In the genomic region with DNA sequence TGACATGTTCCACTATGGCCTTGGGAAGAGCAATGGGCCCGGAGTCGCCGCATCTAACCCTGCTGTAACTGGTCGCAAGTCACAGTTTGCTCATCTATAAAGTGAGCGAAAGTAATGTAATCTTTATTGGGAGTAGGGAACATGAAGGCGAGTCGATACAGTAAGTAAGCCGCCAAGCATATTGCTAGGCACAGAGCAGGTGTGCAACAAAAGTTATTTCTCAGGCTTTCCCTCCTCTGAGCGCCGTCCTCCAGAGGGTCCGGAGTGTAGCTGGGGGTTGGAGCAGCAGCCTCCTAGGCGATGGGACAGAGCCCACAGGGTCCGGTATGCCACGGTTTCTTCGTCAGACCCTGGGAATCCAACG, we compare ENCODE assay signal across 9 cellular contexts. TPM values are rescaled to one million over a fixed set of nuclear protein-coding genes. Genes with fewer than 3 reads are reported as not detected.
DNase-seq lines count a peak whose midpoint lies in the region; ATAC-seq and TF ChIP-seq lines count a peak whose summit lies in the region.
"Had no signal": no experiment of that assay in that cellular context is flagged by ENCODE, and none has a peak within 500 bp of the region (broad histone marks: within the 10 kb centered on the region; RNA-seq: fewer than 3 reads in every experiment).

No MANE protein-coding gene starts in this region.

- H3K4me1 Mint-ChIP-seq in MCF 10A (ENCODE audit: insufficient read depth, unreplicated experiment) = no peaks in the 10 kb centered on the region
- H3K4me1 Mint-ChIP-seq in naive thymus-derived CD8-positive, alpha-beta T cell = peaks cover 7 to 15% (median 11%) of the 10 kb centered on the region in 4 donors

- DNase-seq in breast epithelium (ENCODE audit: low spot score in 2 of 2) = no peak
- DNase-seq in MCF 10A (ENCODE audit: unreplicated experiment) = no peak
- no peak for DNase-seq in effector memory CD4-positive, alpha-beta T cell
- no peak for DNase-seq in naive thymus-derived CD8-positive, alpha-beta T cell
- no peak for DNase-seq in upper lobe of left lung
- DNase-seq in NCI-H2196 (lab: John Stamatoyannopoulos, UW; ENCODE audit: unreplicated experiment) = no peak
- no peak for DNase-seq in caudate nucleus (lab: John Stamatoyannopoulos, UW)
- no peak for DNase-seq in activated gamma-delta T cell (lab: John Stamatoyannopoulos, UW)

- no peaks in the 10 kb centered on the region for H3K36me3 ChIP-seq in breast epithelium
- no peaks in the 10 kb centered on the region for H3K36me3 ChIP-seq in effector memory CD4-positive, alpha-beta T cell (ENCODE audit: control insufficient read depth, insufficient read depth, low read length)
- no peaks in the 10 kb centered on the region for H3K36me3 ChIP-seq in upper lobe of left lung
- H3K36me3 ChIP-seq: BLaER1 had no signal

- peaks cover 0 to 42% of the 10 kb centered on the region in 2 donors for H3K27me3 ChIP-seq in breast epithelium
- H3K27me3 ChIP-seq in effector memory CD4-positive, alpha-beta T cell (replicated peaks; ENCODE audit: control insufficient read depth, insufficient read depth, low read length, poor library complexity, severe bottlenecking) = peaks cover 13% of the 10 kb centered on the region
- peaks cover 0 to 24% (median 7%) of the 10 kb centered on the region in 4 donors for H3K27me3 ChIP-seq in upper lobe of left lung

- H3K27me3 Mint-ChIP-seq in MCF 10A (ENCODE audit: insufficient read depth, unreplicated experiment) = peaks cover 82% of the 10 kb centered on the region
- H3K27me3 Mint-ChIP-seq in naive thymus-derived CD8-positive, alpha-beta T cell = peaks cover 37 to 79% (median 48%) of the 10 kb centered on the region in 5 donors

- WGBS in upper lobe of left lung, 2 donors = 37 to 58% methylated on average over 9 to 16 of the region's 16 CpGs

- H3K4me3 Mint-ChIP-seq in MCF 10A (ENCODE audit: unreplicated experiment) = no peak overlapping the region
- H3K4me3 Mint-ChIP-seq in naive thymus-derived CD8-positive, alpha-beta T cell = peak overlapping the region; percentile 32 to 77 (median 64)

- TF ChIP-seq CTCF in breast epithelium (IDR thresholded peaks at IDR 0.05) (no peak), MCF 10A (IDR thresholded peaks at IDR 0.05; ENCODE audit: unreplicated experiment) (no peak), upper lobe of left lung (IDR thresholded peaks at IDR 0.05) (no peak)

- CTCF ChIA-PET in MCF 10A (lab: Yijun Ruan, JAX) = interaction anchor here (1.1 to 2.4 kb wide), 2 partner anchors 190 to 192 kb away, joined by 3 to 7 read pairs; no protein-coding TSS in a partner anchor

- H3K27ac Mint-ChIP-seq in MCF 10A (ENCODE audit: low read depth, unreplicated experiment) = no peak overlapping the region
- H3K27ac Mint-ChIP-seq in naive thymus-derived CD8-positive, alpha-beta T cell = peak overlapping the region in 2 of 10 donors; percentile 60 to 74

- TF ChIP-seq EP300 in upper lobe of left lung (IDR thresholded peaks at IDR 0.05) = no peak

- peak in 1 of 2 donors; percentile 4 for ATAC-seq in naive thymus-derived CD8-positive, alpha-beta T cell
- no peak for ATAC-seq in upper lobe of left lung (ENCODE audit: low FRiP score in 2 of 2)

- H3K36me3 Mint-ChIP-seq in MCF 10A (ENCODE audit: insufficient read depth, unreplicated experiment) = no peaks in the 10 kb centered on the region
- H3K36me3 Mint-ChIP-seq in naive thymus-derived CD8-positive, alpha-beta T cell = no peaks in the 10 kb centered on the region

- H3K4me3 ChIP-seq in breast epithelium (peak overlapping the region; percentile 35 to 71 (median 57)), upper lobe of left lung (peak overlapping the region in 3 of 4 donors; percentile 37 to 49 (median 46))
- H3K4me3 ChIP-seq in effector memory CD4-positive, alpha-beta T cell (ENCODE audit: insufficient read depth, low read depth, low read length, poor library complexity, severe bottlenecking) = peak overlapping the region; percentile 40
- H3K4me3 ChIP-seq: BLaER1 had no signal

- intact Hi-C loops in breast epithelium (cut with DNase I; ENCODE audit: low total_unique reads) = loop anchor here (10.0 kb wide), 1 partner anchor 283 kb away; no protein-coding TSS in a partner anchor
- intact Hi-C loops in MCF 10A (cut with micrococcal nuclease) = no loop called here

- POLR2A ChIA-PET in MCF 10A (lab: Yijun Ruan, JAX) = no interaction called here
- POLR2A ChIA-PET in naive thymus-derived CD8-positive, alpha-beta T cell (lab: Charles Lee) = interaction anchor here (0.7 to 1.3 kb wide), 2 partner anchors 93 to 114 kb away, joined by 3 to 4 read pairs; no protein-coding TSS in a partner anchor

- BruUV-seq in MCF 10A (replicated peaks; lab: Mats Ljungman, UMichigan) = no TSS peak

- H3K4me1 ChIP-seq in breast epithelium (no peaks in the 10 kb centered on the region), upper lobe of left lung (peaks cover 0 to 24% (median 11%) of the 10 kb centered on the region in 4 donors)
- H3K4me1 ChIP-seq in effector memory CD4-positive, alpha-beta T cell (ENCODE audit: control insufficient read depth, insufficient read depth, low read length, poor library complexity, severe bottlenecking) = peaks cover 20% of the 10 kb centered on the region
- H3K4me1 ChIP-seq: BLaER1 had no signal

- H3K9me3 ChIP-seq in breast epithelium = no peaks in the 10 kb centered on the region
- H3K9me3 ChIP-seq in effector memory CD4-positive, alpha-beta T cell (ENCODE audit: control insufficient read depth, low read length) = no peaks in the 10 kb centered on the region
- H3K9me3 ChIP-seq in upper lobe of left lung = no peaks in the 10 kb centered on the region

- H3K9me3 Mint-ChIP-seq in MCF 10A (ENCODE audit: unreplicated experiment) = no peaks in the 10 kb centered on the region
- no peaks in the 10 kb centered on the region for H3K9me3 Mint-ChIP-seq in naive thymus-derived CD8-positive, alpha-beta T cell

- peak overlapping the region; percentile 5 to 56 for H3K27ac ChIP-seq in breast epithelium
- no peak overlapping the region for H3K27ac ChIP-seq in effector memory CD4-positive, alpha-beta T cell (ENCODE audit: insufficient read depth, low read length, poor library complexity, severe bottlenecking)
- peak overlapping the region in 3 of 4 donors; percentile 73 to 77 (median 73) for H3K27ac ChIP-seq in upper lobe of left lung
- no peak overlapping the region for H3K27ac ChIP-seq in caudate nucleus (ENCODE audit: low read depth, low read length)
- H3K27ac ChIP-seq: BLaER1 had no signal

- TF ChIP-seq POLR2A in breast epithelium (IDR thresholded peaks at IDR 0.05) (no peak), upper lobe of left lung (IDR thresholded peaks at IDR 0.05) (no peak)

RNA-seq across cellular contexts. Expression of gene SPON1, which starts 0.3 kb away (rescaled TPM):
- total RNA-seq in breast epithelium = 100 to 1,000 TPM in 1 of 3 donors, 10 to 100 TPM in 2; 30.1 to 133 (median 34.7) TPM
- not detected in 2 replicates for total RNA-seq in MCF 10A (2022)
- total RNA-seq in naive thymus-derived CD8-positive, alpha-beta T cell = 10 to 100 TPM; 16.5 to 18.9 TPM
- under 1 TPM; 0.49 to 0.56 (median 0.55) TPM for polyA plus RNA-seq in naive thymus-derived CD8-positive, alpha-beta T cell
- total RNA-seq in upper lobe of left lung = 10 to 100 TPM; 12.6 to 68.9 (median 56.3) TPM

Comparison
In these comparisons a context has a peak if more than half of its experiments do, and no peak if none do; other contexts are left out.
1. RNA of gene SPON1, which starts 0.3 kb away (total RNA-seq): 12.6 to 68.9 TPM in upper lobe of left lung, 30.1 to 133 TPM in breast epithelium and 16.5 to 18.9 TPM in naive thymus-derived CD8-positive, alpha-beta T cell; not detected in MCF 10A; every median in the first group is over 10 times any median in the second.
2. H3K27ac ChIP-seq: peak in breast epithelium (2 of 2) and upper lobe of left lung (3 of 4); none in effector memory CD4-positive, alpha-beta T cell (single experiment) and caudate nucleus (single experiment).
3. Peak in every context shown above with its lines, with median percentiles within 50 percentile points of each other: H3K4me3 ChIP-seq.